ENCODE assay signal across 8 cellular contexts in genomic region chr9:36008774-36009300, GRCh38. TPM values are rescaled to one million over a fixed set of nuclear protein-coding genes. Genes with fewer than 3 reads are reported as not detected.
A peak's percentile ranks its signal among the peaks of the same experiment; 100 is the strongest.
DNase-seq lines count a peak whose midpoint lies in the region; ATAC-seq and TF ChIP-seq lines count a peak whose summit lies in the region.

No MANE protein-coding gene starts in this region.

- intact Hi-C loops in ascending aorta (cut with DNase I) = no loop called here

- peak; percentile 100 for TF ChIP-seq CTCF in BE2C (IDR thresholded peaks at IDR 0.05; ENCODE audit: low read depth, low read length)
- TF ChIP-seq CTCF in ascending aorta (IDR thresholded peaks at IDR 0.05) = peak; percentile 51 to 95 (median 68)

- H3K4me1 ChIP-seq in BE2C (no peaks in the 10 kb centered on the region), ascending aorta (no peaks in the 10 kb centered on the region)

- H3K27me3 ChIP-seq in BE2C (peaks cover 15% of the 10 kb centered on the region), ascending aorta (no peaks in the 10 kb centered on the region)

- peak; percentile 54 for ATAC-seq in GM21390 (IDR thresholded peaks at IDR 0.05; ENCODE audit: unreplicated experiment)
- ATAC-seq in GM18858 (IDR thresholded peaks at IDR 0.05; ENCODE audit: unreplicated experiment) = no peak

- no peak overlapping the region for H3K4me3 ChIP-seq in BE2C (ENCODE audit: low read depth, low read length)
- no peak overlapping the region for H3K4me3 ChIP-seq in ascending aorta

- H3K9me3 ChIP-seq in BE2C (no peaks in the 10 kb centered on the region), ascending aorta (no peaks in the 10 kb centered on the region)

- peak; percentile 76 for DNase-seq in BE2C
- peak; percentile 50 for DNase-seq in NCI-H146 (lab: John Stamatoyannopoulos, UW)
- peak; percentile 41 for DNase-seq in T-helper 9 cell
- peak in 1 of 2 donors; percentile 75 for DNase-seq in ascending aorta (ENCODE audit: low spot score in 2 of 2)
- peak; percentile 10 to 41 for DNase-seq in hippocampal formation (lab: John Stamatoyannopoulos, UW)
- peak; percentile 47 to 61 (median 59) for DNase-seq in stimulated activated CD4-positive, alpha-beta T cell treated with anti-CD3 and anti-CD28 coated beads, Interleukin-12 subunit alpha, Interleukin-12 subunit beta, amount 100 ng/mL, for 48 hours (ENCODE audit: low read depth in 2 of 3, low spot score in 1 of 3)

- H3K36me3 ChIP-seq in BE2C (no peaks in the 10 kb centered on the region), ascending aorta (no peaks in the 10 kb centered on the region)

- no peak overlapping the region for H3K27ac ChIP-seq in ascending aorta

RNA-seq across cellular contexts. Expression of gene RECK, which starts 27.9 kb away (rescaled TPM):
- 3.2 TPM for polyA plus RNA-seq in BE2C (2012; ENCODE audit: insufficient read depth, insufficient read length, low read depth)
- total RNA-seq in ascending aorta = 5.7 TPM

RNA-seq across cellular contexts. Expression of gene OR2S2, which starts 50.9 kb away (rescaled TPM):
- polyA plus RNA-seq in BE2C (2012; ENCODE audit: insufficient read depth, insufficient read length, low read depth) = not detected
- not detected for total RNA-seq in ascending aorta
